8 cellular contexts compared by ENCODE assay signal in genomic region chr7:110587294-110587693, GRCh38.
"Had no signal": no experiment of that assay in that cellular context is flagged by ENCODE, and none has a peak within 500 bp of the region (broad histone marks: within the 10 kb centered on the region; RNA-seq: fewer than 3 reads in every experiment).

No MANE protein-coding gene starts in this region.

- DNase-seq: H9, HCEC 1CT, HFFc6, KBM-7 had no signal

- H3K4me3 Mint-ChIP-seq: GM23338, H9, HFFc6, IgD-negative memory B cell had no signal

- H3K27me3 Mint-ChIP-seq: IgD-negative memory B cell had no signal

- H3K9me3 Mint-ChIP-seq: GM23338, HFFc6 had no signal

- H3K4me2 ChIP-seq: GM23338 had no signal

- H3K27ac Mint-ChIP-seq: GM23338, H9, HFFc6, IgD-negative memory B cell had no signal

- FAIRE-seq: H1 had no signal

- H3K27ac ChIP-seq: HL-60 had no signal

- ATAC-seq: GM23338 had no signal

- H3K4me3 ChIP-seq: GM23338 had no signal

- H3K4me1 Mint-ChIP-seq: GM23338 had no signal

- H2AFZ ChIP-seq: GM23338 had no signal
